Comparison of ENCODE assay signal across 10 cellular contexts in genomic region chr7:539731-540411, GRCh38. TPM values are rescaled to one million over a fixed set of nuclear protein-coding genes. Genes with fewer than 3 reads are reported as not detected.
DNase-seq lines count a peak whose midpoint lies in the region; ATAC-seq and TF ChIP-seq lines count a peak whose summit lies in the region.
"Had no signal": no experiment of that assay in that cellular context is flagged by ENCODE, and none has a peak within 500 bp of the region (broad histone marks: within the 10 kb centered on the region; RNA-seq: fewer than 3 reads in every experiment).

No MANE protein-coding gene starts in this region.

- TF ChIP-seq CTCF in body of pancreas (IDR thresholded peaks at IDR 0.05) (peak in 2 of 7 experiments; percentile 7 to 13), lung (IDR thresholded peaks at IDR 0.05; ENCODE audit: control extremely low read depth, extremely low read depth) (no peak)

- H3K27me3 ChIP-seq in BLaER1 = peaks cover 14% of the 10 kb centered on the region
- no peaks in the 10 kb centered on the region for H3K27me3 ChIP-seq in body of pancreas
- H3K27me3 ChIP-seq in lung (ENCODE audit: control insufficient read depth, insufficient read depth) = no peaks in the 10 kb centered on the region

- TF ChIP-seq RAD21 in Ishikawa (IDR thresholded peaks at IDR 0.05; ENCODE audit: low read depth) = no peak; the same call in 1 of the 2 replicates

- H3K36me3 ChIP-seq in BLaER1 (no peaks in the 10 kb centered on the region), body of pancreas (replicated peaks in 1 of 2; ENCODE audit: insufficient read depth in 1 of 2, low read depth in 2 of 2) (no peaks in the 10 kb centered on the region), lung (ENCODE audit: control insufficient read depth in 2 of 2, insufficient read depth in 2 of 2, low read length in 2 of 2) (no peaks in the 10 kb centered on the region)

- intact Hi-C loops in body of pancreas (cut with DNase I) = no loop called here

- H3K27ac ChIP-seq in BLaER1 (peak overlapping the region; percentile 39), body of pancreas (peak overlapping the region; percentile 67 to 85 (median 82)), lung (ENCODE audit: low read depth in 1 of 2, low read length in 1 of 2) (peak overlapping the region in 1 of 2 donors; percentile 47)
- H3K27ac ChIP-seq: KMS-11 had no signal

- peak in 2 of 3 donors; percentile 17 to 30 for TF ChIP-seq POLR2A in body of pancreas (IDR thresholded peaks at IDR 0.05)

- peaks cover 71% of the 10 kb centered on the region for H3K4me1 ChIP-seq in BLaER1
- H3K4me1 ChIP-seq in body of pancreas = peaks cover 27% of the 10 kb centered on the region
- H3K4me1 ChIP-seq in lung (ENCODE audit: control insufficient read depth in 2 of 2, insufficient read depth in 2 of 2, low read length in 2 of 2) = peaks cover 0 to 8% of the 10 kb centered on the region in 2 donors

- peak overlapping the region; percentile 88 for H3K4me2 ChIP-seq in BLaER1
- H3K4me2 ChIP-seq: KMS-11 had no signal

- no peak overlapping the region for H3K4me3 ChIP-seq in BLaER1
- no peak overlapping the region for H3K4me3 ChIP-seq in body of pancreas
- no peak overlapping the region for H3K4me3 ChIP-seq in lung

- WGBS in body of pancreas, 2 donors = 65 to 71% methylated on average over 10 to 17 of the region's 17 CpGs
- 65 to 83% methylated on average over 17 of the region's 17 CpGs for WGBS in lung, 2 donors

- H4K20me1 ChIP-seq in BLaER1 = peaks cover 17% of the 10 kb centered on the region; the same call in 1 of the 2 replicates

- H3K9me3 ChIP-seq in BLaER1 (peaks cover under 1% of the 10 kb centered on the region; the same call in 1 of the 2 replicates), body of pancreas (no peaks in the 10 kb centered on the region), lung (ENCODE audit: control insufficient read depth in 2 of 2, insufficient read depth in 1 of 2, low read length in 1 of 2) (peaks cover 0 to 5% of the 10 kb centered on the region in 2 donors)

- ATAC-seq in body of pancreas = peak; percentile 73
- peak; percentile 38 for ATAC-seq in lung (ENCODE audit: insufficient read depth, low FRiP score)
- ATAC-seq: activated CD8-positive, alpha-beta memory T cell treated with anti-CD3 and anti-CD28 coated beads, Interleukin-2, amount 10 ng/mL, durations not matched to agents 7 days and 5 days had no signal

- TF ChIP-seq EP300 in Ishikawa (IDR thresholded peaks at IDR 0.05; ENCODE audit: borderline replicate concordance) = peak; percentile 59; the same call in 1 of the 2 replicates

- H3K9ac ChIP-seq in BLaER1 = peak overlapping the region; percentile 24; the same call in 1 of the 2 replicates
- H3K9ac ChIP-seq: KMS-11 had no signal

- DNase-seq in body of pancreas (peak; percentile 67 to 87 (median 80)), lung (ENCODE audit: low spot score) (peak; percentile 67), amniotic stem cell (lab: John Stamatoyannopoulos, UW) (no peak)
- DNase-seq in stimulated activated CD4-positive, alpha-beta T cell treated with anti-CD3 and anti-CD28 coated beads, Interleukin-2, amount 100 ng/mL, for 24 hours = no peak
- DNase-seq in activated naive CD4-positive, alpha-beta T cell treated with anti-CD3 and anti-CD28 coated beads, Interleukin-2, amount 50 U/mL, for 16 hours = no peak
- DNase-seq in activated CD8-positive, alpha-beta memory T cell treated with anti-CD3 and anti-CD28 coated beads for 24 hours = no peak
- DNase-seq: activated CD8-positive, alpha-beta memory T cell treated with anti-CD3 and anti-CD28 coated beads, Interleukin-2, amount 10 ng/mL, durations not matched to agents 7 days and 5 days had no signal

TF ChIP-seq in Ishikawa, 13 proteins besides CTCF, POLR2A, EP300 and RAD21:
- TF ChIP-seq CREB1 (IDR thresholded peaks at IDR 0.05; ENCODE audit: low read depth) (no peak), NFIC (IDR thresholded peaks at IDR 0.05) (peak; percentile 93), YY1 (IDR thresholded peaks at IDR 0.05; ENCODE audit: low read depth) (no peak), FOXM1 (IDR thresholded peaks at IDR 0.05; ENCODE audit: borderline replicate concordance, low read depth) (no peak), CEBPB (IDR thresholded peaks at IDR 0.05) (peak; percentile 8; the same call in 1 of the 2 replicates), EGR1 (IDR thresholded peaks at IDR 0.05) (peak; percentile 91), TAF1 (IDR thresholded peaks at IDR 0.05; ENCODE audit: low read depth) (no peak), ZBTB7A (IDR thresholded peaks at IDR 0.05; ENCODE audit: low read depth) (peak; percentile 36; the same call in 1 of the 2 replicates), TCF12 (IDR thresholded peaks at IDR 0.05; ENCODE audit: low read depth) (peak; percentile 78), MAX (IDR thresholded peaks at IDR 0.05) (peak; percentile 19; the same call in 1 of the 2 replicates), TEAD4 (IDR thresholded peaks at IDR 0.05) (peak; percentile 66; the same call in 1 of the 2 replicates), USF1 (IDR thresholded peaks at IDR 0.05) (no peak), REST (IDR thresholded peaks at IDR 0.05; ENCODE audit: low read depth) (no peak)

RNA-seq across cellular contexts. Expression of gene PDGFA, which starts 20.2 kb away (rescaled TPM):
- 10 to 100 TPM; 58.6 to 59.3 TPM for total RNA-seq in body of pancreas
- total RNA-seq in lung = 10 to 100 TPM; 26.1 to 40.6 TPM
- polyA plus RNA-seq in lung = 10 to 100 TPM; 21.8 to 25.1 TPM

Comparison
In these comparisons a context has a peak if more than half of its experiments do, and no peak if none do; other contexts are left out.
1. DNase-seq: peak in body of pancreas (4 of 4) and lung (single experiment); none in stimulated activated CD4-positive, alpha-beta T cell treated with anti-CD3 and anti-CD28 coated beads, Interleukin-2, amount 100 ng/mL, for 24 hours (0 of 2), activated naive CD4-positive, alpha-beta T cell treated with anti-CD3 and anti-CD28 coated beads, Interleukin-2, amount 50 U/mL, for 16 hours (single experiment), activated CD8-positive, alpha-beta memory T cell treated with anti-CD3 and anti-CD28 coated beads for 24 hours (single experiment) and amniotic stem cell (single experiment).